ENCODE assay signal across 28 cellular contexts in the genomic region with DNA sequence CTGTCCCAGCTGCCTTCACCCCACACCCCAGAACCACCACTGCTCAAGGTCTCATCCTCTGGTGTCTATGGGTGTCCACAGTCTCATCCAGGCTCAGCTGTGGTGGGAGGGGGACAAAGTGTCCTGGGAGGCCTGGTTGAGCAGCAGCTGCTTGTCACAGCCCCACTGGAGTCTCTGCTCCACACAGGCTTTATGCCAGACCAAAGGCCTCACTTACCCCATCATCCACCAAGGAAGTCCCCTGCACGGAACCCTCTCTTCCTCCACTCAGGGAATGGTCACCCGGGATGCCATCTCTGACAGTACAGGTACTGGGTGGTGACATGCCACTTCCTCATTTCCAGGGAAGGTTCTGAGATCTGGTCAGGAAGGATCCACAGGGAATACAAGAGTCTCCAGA.
"Had no signal": no experiment of that assay in that cellular context is flagged by ENCODE, and none has a peak within 500 bp of the region (broad histone marks: within the 10 kb centered on the region; RNA-seq: fewer than 3 reads in every experiment).

No MANE protein-coding gene starts in this region.

- H3K4me3 ChIP-seq: ascending aorta, breast epithelium, cardiac muscle cell, coronary artery, dorsolateral prefrontal cortex, esophagus squamous epithelium, gastroesophageal sphincter had no signal

- H3K4me1 ChIP-seq: ascending aorta, breast epithelium, esophagus squamous epithelium, gastroesophageal sphincter had no signal

- ATAC-seq: activated CD4-positive, alpha-beta T cell treated with anti-CD3 and anti-CD28 coated beads for 36 hours; activated T-cell treated with anti-CD3 and anti-CD28 coated beads, Interleukin-2, amount 50 U/mL, for 72 hours; effector memory CD8-positive, alpha-beta T cell; gastroesophageal sphincter; T-helper 17 cell had no signal

- H3K27me3 ChIP-seq: ascending aorta, breast epithelium, cardiac muscle cell, esophagus squamous epithelium had no signal

- H3K9me3 ChIP-seq: ascending aorta had no signal

- H3K27ac ChIP-seq: ascending aorta, breast epithelium, cardiac muscle cell, coronary artery, dorsolateral prefrontal cortex, esophagus squamous epithelium, gastroesophageal sphincter had no signal

- H3K36me3 ChIP-seq: ascending aorta, breast epithelium, cardiac muscle cell, esophagus squamous epithelium, gastroesophageal sphincter had no signal

- DNase-seq: activated CD4-positive, alpha-beta memory T cell treated with anti-CD3 and anti-CD28 coated beads, Interleukin-2, amount 10 ng/mL, durations not matched to agents 7 days and 5 days; activated CD4-positive, alpha-beta T cell treated with anti-CD3 and anti-CD28 coated beads for 36 hours; activated CD4-positive, alpha-beta T cell treated with anti-CD3 and anti-CD28 coated beads, Interleukin-2, amount 10 ng/mL, durations not matched to agents 7 days and 5 days; activated CD4-positive, alpha-beta T cell treated with anti-CD3 and anti-CD28 coated beads, Interleukin-2, amount 50 U/mL, for 4 hours; activated CD4-positive, CD25-positive, alpha-beta regulatory T cell; activated CD4-positive, CD25-positive, alpha-beta regulatory T cell treated with anti-CD3 and anti-CD28 coated beads, Interleukin-2, amount 50 U/mL, for 72 hours; activated CD8-positive, alpha-beta memory T cell treated with anti-CD3 and anti-CD28 coated beads, Interleukin-2, amount 50 U/mL, for 48 hours; activated naive CD4-positive, alpha-beta T cell treated with anti-CD3 and anti-CD28 coated beads for 36 hours; activated naive CD8-positive, alpha-beta T cell treated with anti-CD3 and anti-CD28 coated beads, Interleukin-2, amount 10 ng/mL, durations not matched to agents 7 days and 5 days; activated T-cell treated with anti-CD3 and anti-CD28 coated beads for 4 hours; activated T-cell treated with anti-CD3 and anti-CD28 coated beads, Interleukin-2, amount 50 U/mL, for 24 hours; activated T-cell treated with anti-CD3 and anti-CD28 coated beads, Interleukin-2, amount 50 U/mL, for 72 hours; central memory CD4-positive, alpha-beta T cell; cerebellar nuclear complex; dorsolateral prefrontal cortex; effector CD4-positive, alpha-beta T cell; effector memory CD8-positive, alpha-beta T cell; erythroblast; esophagus squamous epithelium; foreskin melanocyte; T-helper 1 cell; T-helper 17 cell; T1000 had no signal
